ENCODE assay signal across 1 cellular context in genomic region chr10:94673614-94674321, GRCh38.
TF ChIP-seq lines count a peak whose summit lies in the region.

No MANE protein-coding gene starts in this region.

TF ChIP-seq in HEK293, 187 proteins besides CTCF, POLR2A, EP300 and RAD21 (continued from another document and continues in another):
- TF ChIP-seq BCL11A (tag by site-specific recombination; IDR thresholded peaks at IDR 0.05; ENCODE audit: low read depth) (peak; percentile 95; the same call in 1 of the 2 replicates), ZNF404 (tag by site-specific recombination; IDR thresholded peaks at IDR 0.05) (no peak), ZNF221 (tag by site-specific recombination; IDR thresholded peaks at IDR 0.05; ENCODE audit: borderline replicate concordance) (no peak), ZBTB17 (tag by site-specific recombination; IDR thresholded peaks at IDR 0.05) (peak; percentile 72), ZNF280D (tag by site-specific recombination; IDR thresholded peaks at IDR 0.05) (peak; percentile 91), ZNF280C (tag by site-specific recombination; IDR thresholded peaks at IDR 0.05) (no peak), ZNF140 (tag by site-specific recombination; IDR thresholded peaks at IDR 0.05) (no peak), ZNF175 (tag by site-specific recombination; IDR thresholded peaks at IDR 0.05) (no peak), ZNF214 (tag by site-specific recombination; IDR thresholded peaks at IDR 0.05; ENCODE audit: borderline replicate concordance) (no peak), ZXDB (tag by site-specific recombination; IDR thresholded peaks at IDR 0.05) (peak; percentile 88), AEBP2 (tag by site-specific recombination; IDR thresholded peaks at IDR 0.05; ENCODE audit: borderline replicate concordance) (no peak), SP2 (tag by site-specific recombination; IDR thresholded peaks at IDR 0.05) (no peak), ZNF426 (tag by site-specific recombination; IDR thresholded peaks at IDR 0.05) (no peak), ZNF391 (tag by site-specific recombination; IDR thresholded peaks at IDR 0.05; ENCODE audit: borderline replicate concordance, low read depth) (peak; percentile 60; the same call in 1 of the 2 replicates), ZSCAN4 (tag by site-specific recombination; IDR thresholded peaks at IDR 0.05) (peak; percentile 63; the same call in 1 of the 2 replicates), ZNF148 (tag by site-specific recombination; IDR thresholded peaks at IDR 0.05; ENCODE audit: borderline replicate concordance) (no peak; the same call in 1 of the 2 replicates), ZNF571 (tag by site-specific recombination; IDR thresholded peaks at IDR 0.05) (no peak), ZNF302 (tag by site-specific recombination; IDR thresholded peaks at IDR 0.05; ENCODE audit: low read depth) (no peak), ZNF791 (tag by site-specific recombination; IDR thresholded peaks at IDR 0.05) (no peak), ZNF433 (tag by site-specific recombination; IDR thresholded peaks at IDR 0.05; ENCODE audit: low read depth) (no peak), HOXC10 (CRISPR knock-in tag; IDR thresholded peaks at IDR 0.05) (no peak), IKZF3 (tag by site-specific recombination; IDR thresholded peaks at IDR 0.05) (peak; percentile 63; the same call in 1 of the 2 replicates), YY2 (tag by site-specific recombination; IDR thresholded peaks at IDR 0.05) (0 out of 2 replicates have a peak, but pooled peaks have one; percentile 21), ZBTB8A (tag by site-specific recombination; IDR thresholded peaks at IDR 0.05) (no peak), FEZF1 (tag by site-specific recombination; IDR thresholded peaks at IDR 0.05) (no peak; the same call in 1 of the 2 replicates), ZFP69B (tag by site-specific recombination; IDR thresholded peaks at IDR 0.05) (peak; percentile 73), ZNF26 (tag by site-specific recombination; IDR thresholded peaks at IDR 0.05) (no peak), ZNF16 (tag by site-specific recombination; IDR thresholded peaks at IDR 0.05; ENCODE audit: low read depth) (no peak), ZNF112 (tag by site-specific recombination; IDR thresholded peaks at IDR 0.05) (no peak), ZNF530 (tag by site-specific recombination; IDR thresholded peaks at IDR 0.05; ENCODE audit: low read depth) (no peak), ZNF621 (tag by site-specific recombination; IDR thresholded peaks at IDR 0.05) (no peak), ZNF354C (tag by site-specific recombination; IDR thresholded peaks at IDR 0.05; ENCODE audit: borderline replicate concordance, low read depth) (0 out of 2 replicates have a peak, but pooled peaks have one; percentile 36), PATZ1 (tag by site-specific recombination; IDR thresholded peaks at IDR 0.05) (peak; percentile 82), ZNF555 (tag by site-specific recombination; conservative IDR thresholded peaks at IDR 0.05) (no peak), ZNF114 (tag by site-specific recombination; IDR thresholded peaks at IDR 0.05) (no peak), WT1 (tag by site-specific recombination; IDR thresholded peaks at IDR 0.05) (no peak), ZSCAN5A (tag by site-specific recombination; IDR thresholded peaks at IDR 0.05) (no peak), ZBTB20 (tag by site-specific recombination; IDR thresholded peaks at IDR 0.05) (no peak), BCL6B (tag by site-specific recombination; IDR thresholded peaks at IDR 0.05) (no peak), ZNF544 (tag by site-specific recombination; IDR thresholded peaks at IDR 0.05) (no peak), TCF7L2 (IDR thresholded peaks at IDR 0.05; ENCODE audit: borderline replicate concordance, low read depth, low read length) (no peak), ZNF473 (tag by site-specific recombination; IDR thresholded peaks at IDR 0.05) (no peak), ZNF600 (tag by site-specific recombination; IDR thresholded peaks at IDR 0.05) (no peak), ZNF704 (tag by site-specific recombination; IDR thresholded peaks at IDR 0.05) (no peak), ZNF624 (tag by site-specific recombination; IDR thresholded peaks at IDR 0.05) (no peak), ZNF664 (tag by site-specific recombination; IDR thresholded peaks at IDR 0.05) (no peak), ZNF416 (tag by site-specific recombination; IDR thresholded peaks at IDR 0.05) (no peak)
